30 cellular contexts compared by ENCODE assay signal in the genomic region with DNA sequence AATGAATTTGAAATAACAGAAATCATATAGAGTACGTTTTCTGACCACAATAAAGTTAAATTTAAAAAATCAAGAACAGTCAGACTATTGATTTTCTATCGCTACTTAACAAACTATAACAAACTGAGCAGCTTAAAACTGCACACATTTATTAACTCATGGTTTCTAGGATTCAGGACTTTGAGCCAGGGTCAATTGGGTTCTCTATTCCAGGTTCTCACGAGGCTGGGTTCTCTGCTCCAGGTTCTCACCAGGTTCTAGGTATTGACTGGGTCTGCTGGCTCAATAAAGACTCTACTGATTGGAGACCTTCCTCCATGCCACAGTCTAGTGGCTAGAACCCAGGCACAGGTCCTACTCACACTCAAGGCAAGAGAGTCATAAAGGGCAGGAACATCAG. TPM values are rescaled to one million over a fixed set of nuclear protein-coding genes. Genes with fewer than 3 reads are reported as not detected.
"Had no signal": no experiment of that assay in that cellular context is flagged by ENCODE, and none has a peak within 500 bp of the region (broad histone marks: within the 10 kb centered on the region; RNA-seq: fewer than 3 reads in every experiment).

No MANE protein-coding gene starts in this region.

- H3K4me3 ChIP-seq: ascending aorta, cardiac muscle cell had no signal

- H3K27ac ChIP-seq: ascending aorta, cardiac muscle cell, VCaP had no signal

- DNase-seq: activated B cell treated with CpG ODN at 0.5 μM for 24 hours; activated CD4-positive, alpha-beta memory T cell treated with anti-CD3 and anti-CD28 coated beads, Interleukin-2, amount 10 ng/mL, durations not matched to agents 7 days and 5 days; activated CD4-positive, alpha-beta T cell treated with anti-CD3 and anti-CD28 coated beads for 48 hours; activated CD4-positive, alpha-beta T cell treated with anti-CD3 and anti-CD28 coated beads, Interleukin-2, amount 10 ng/mL, durations not matched to agents 7 days and 5 days; activated CD4-positive, alpha-beta T cell treated with anti-CD3 and anti-CD28 coated beads, Interleukin-2, amount 50 U/mL, for 48 hours; activated CD4-positive, CD25-positive, alpha-beta regulatory T cell treated with anti-CD3 and anti-CD28 coated beads, Interleukin-2, amount 50 U/mL, for 72 hours; activated CD8-positive, alpha-beta memory T cell treated with anti-CD3 and anti-CD28 coated beads for 24 hours; activated CD8-positive, alpha-beta memory T cell treated with anti-CD3 and anti-CD28 coated beads, Interleukin-2, amount 10 ng/mL, durations not matched to agents 7 days and 5 days; activated CD8-positive, alpha-beta memory T cell treated with anti-CD3 and anti-CD28 coated beads, Interleukin-2, amount 50 U/mL, for 48 hours; activated CD8-positive, alpha-beta T cell treated with anti-CD3 and anti-CD28 coated beads, Interleukin-2, amount 10 ng/mL, durations not matched to agents 7 days and 5 days; activated effector memory CD4-positive, alpha-beta T cell treated with Interleukin-2 at 50 U/mL for 16 hours; activated gamma-delta T cell; activated naive CD4-positive, alpha-beta T cell treated with anti-CD3 and anti-CD28 coated beads, Interleukin-2, amount 10 ng/mL, durations not matched to agents 7 days and 5 days; activated naive CD4-positive, alpha-beta T cell treated with Interleukin-2 at 50 U/mL for 16 hours; activated naive CD8-positive, alpha-beta T cell treated with anti-CD3 and anti-CD28 coated beads, Interleukin-2, amount 10 ng/mL, durations not matched to agents 7 days and 5 days; activated naive CD8-positive, alpha-beta T cell treated with anti-CD3 and anti-CD28 coated beads, Interleukin-2, amount 50 U/mL, for 24 hours; activated T-cell treated with anti-CD3 and anti-CD28 coated beads, Interleukin-2, amount 50 U/mL, for 24 hours; activated T-cell treated with anti-CD3 and anti-CD28 coated beads, Interleukin-2, amount 50 U/mL, for 48 hours; amygdala; anterior cingulate cortex; caudate nucleus; cerebellar nuclear complex; T-helper 1 cell; T-helper 2 cell; T-helper 9 cell had no signal

- H3K9me3 ChIP-seq: ascending aorta had no signal

- ATAC-seq: activated CD8-positive, alpha-beta memory T cell treated with anti-CD3 and anti-CD28 coated beads, Interleukin-2, amount 10 ng/mL, durations not matched to agents 7 days and 5 days; activated CD8-positive, alpha-beta T cell treated with anti-CD3 and anti-CD28 coated beads, Interleukin-2, amount 10 ng/mL, durations not matched to agents 7 days and 5 days; activated naive CD8-positive, alpha-beta T cell treated with anti-CD3 and anti-CD28 coated beads, Interleukin-2, amount 50 U/mL, for 24 hours had no signal

- H3K36me3 ChIP-seq: ascending aorta, cardiac muscle cell had no signal

- FAIRE-seq: bronchial epithelial cell, TTC549 had no signal

- H3K27me3 ChIP-seq: ascending aorta, cardiac muscle cell had no signal

- H3K4me1 ChIP-seq: ascending aorta had no signal

RNA-seq across cellular contexts. Expression of a gene that starts 22.8 kb away (rescaled TPM):
- total RNA-seq: activated B cell treated with CpG ODN at 0.5 μM for 24 hours; activated CD4-positive, alpha-beta memory T cell treated with anti-CD3 and anti-CD28 coated beads, Interleukin-2, amount 10 ng/mL, durations not matched to agents 7 days and 5 days; activated CD4-positive, alpha-beta T cell treated with anti-CD3 and anti-CD28 coated beads, Interleukin-2, amount 10 ng/mL, durations not matched to agents 7 days and 5 days; activated CD8-positive, alpha-beta T cell treated with anti-CD3 and anti-CD28 coated beads, Interleukin-2, amount 10 ng/mL, durations not matched to agents 7 days and 5 days; activated naive CD8-positive, alpha-beta T cell treated with anti-CD3 and anti-CD28 coated beads, Interleukin-2, amount 10 ng/mL, durations not matched to agents 7 days and 5 days had no signal
